Comparison of ENCODE assay signal across 1 cellular context in the genomic region with DNA sequence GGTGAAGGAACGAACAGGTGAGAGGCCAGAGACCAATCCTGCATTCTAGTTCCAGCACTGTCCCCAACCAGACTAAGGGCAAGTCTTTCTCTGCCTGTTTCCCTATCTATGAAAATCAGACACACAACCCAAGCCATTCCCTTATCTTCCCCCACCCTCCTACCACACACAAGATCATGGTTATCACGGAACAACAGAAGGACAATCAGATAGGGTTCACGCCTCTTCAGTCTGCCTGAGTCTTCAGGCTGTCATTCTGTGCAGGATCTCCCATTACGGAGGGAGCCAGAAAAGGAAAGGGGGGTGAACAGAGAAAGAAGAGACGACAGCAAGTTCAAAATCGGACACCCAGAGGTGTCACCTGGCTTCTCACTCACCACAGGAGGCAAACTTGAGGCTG.
TF ChIP-seq lines count a peak whose summit lies in the region.

No MANE protein-coding gene starts in this region.

TF ChIP-seq in K562, 482 proteins besides CTCF, POLR2A, EP300 and RAD21 (continued from another document and continues in another):
- TF ChIP-seq, protein P1, sequence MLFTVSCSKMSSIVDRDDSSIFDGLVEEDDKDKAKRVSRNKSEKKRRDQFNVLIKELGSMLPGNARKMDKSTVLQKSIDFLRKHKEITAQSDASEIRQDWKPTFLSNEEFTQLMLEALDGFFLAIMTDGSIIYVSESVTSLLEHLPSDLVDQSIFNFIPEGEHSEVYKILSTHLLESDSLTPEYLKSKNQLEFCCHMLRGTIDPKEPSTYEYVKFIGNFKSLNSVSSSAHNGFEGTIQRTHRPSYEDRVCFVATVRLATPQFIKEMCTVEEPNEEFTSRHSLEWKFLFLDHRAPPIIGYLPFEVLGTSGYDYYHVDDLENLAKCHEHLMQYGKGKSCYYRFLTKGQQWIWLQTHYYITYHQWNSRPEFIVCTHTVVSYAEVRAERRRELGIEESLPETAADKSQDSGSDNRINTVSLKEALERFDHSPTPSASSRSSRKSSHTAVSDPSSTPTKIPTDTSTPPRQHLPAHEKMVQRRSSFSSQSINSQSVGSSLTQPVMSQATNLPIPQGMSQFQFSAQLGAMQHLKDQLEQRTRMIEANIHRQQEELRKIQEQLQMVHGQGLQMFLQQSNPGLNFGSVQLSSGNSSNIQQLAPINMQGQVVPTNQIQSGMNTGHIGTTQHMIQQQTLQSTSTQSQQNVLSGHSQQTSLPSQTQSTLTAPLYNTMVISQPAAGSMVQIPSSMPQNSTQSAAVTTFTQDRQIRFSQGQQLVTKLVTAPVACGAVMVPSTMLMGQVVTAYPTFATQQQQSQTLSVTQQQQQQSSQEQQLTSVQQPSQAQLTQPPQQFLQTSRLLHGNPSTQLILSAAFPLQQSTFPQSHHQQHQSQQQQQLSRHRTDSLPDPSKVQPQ (CRISPR knock-in tag; IDR thresholded peaks at IDR 0.05; ENCODE audit: borderline replicate concordance): no peak
- TF ChIP-seq TBL1XR1 (IDR thresholded peaks at IDR 0.05; ENCODE audit: low read length in 2 of 2): peak in 1 of 2 experiments; percentile 84; a peak in 2 of 4 replicates
- TF ChIP-seq NFRKB (IDR thresholded peaks at IDR 0.05; ENCODE audit: low read depth): no peak
- TF ChIP-seq, protein P2, sequence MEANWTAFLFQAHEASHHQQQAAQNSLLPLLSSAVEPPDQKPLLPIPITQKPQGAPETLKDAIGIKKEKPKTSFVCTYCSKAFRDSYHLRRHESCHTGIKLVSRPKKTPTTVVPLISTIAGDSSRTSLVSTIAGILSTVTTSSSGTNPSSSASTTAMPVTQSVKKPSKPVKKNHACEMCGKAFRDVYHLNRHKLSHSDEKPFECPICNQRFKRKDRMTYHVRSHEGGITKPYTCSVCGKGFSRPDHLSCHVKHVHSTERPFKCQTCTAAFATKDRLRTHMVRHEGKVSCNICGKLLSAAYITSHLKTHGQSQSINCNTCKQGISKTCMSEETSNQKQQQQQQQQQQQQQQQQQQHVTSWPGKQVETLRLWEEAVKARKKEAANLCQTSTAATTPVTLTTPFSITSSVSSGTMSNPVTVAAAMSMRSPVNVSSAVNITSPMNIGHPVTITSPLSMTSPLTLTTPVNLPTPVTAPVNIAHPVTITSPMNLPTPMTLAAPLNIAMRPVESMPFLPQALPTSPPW (CRISPR knock-in tag; IDR thresholded peaks at IDR 0.05): peak; percentile 78; the same call in 1 of the 2 replicates
- TF ChIP-seq ZFPM2 (CRISPR knock-in tag; IDR thresholded peaks at IDR 0.05): no peak
- no peak for TF ChIP-seq FIP1L1 (IDR thresholded peaks at IDR 0.05; ENCODE audit: low read depth, low read length, poor library complexity, severe bottlenecking)
- no peak for TF ChIP-seq HDAC8 (tag; IDR thresholded peaks at IDR 0.05)
- peak; percentile 85 for TF ChIP-seq ZNF584 (CRISPR knock-in tag; IDR thresholded peaks at IDR 0.05; ENCODE audit: low read depth)
- TF ChIP-seq, protein P3, sequence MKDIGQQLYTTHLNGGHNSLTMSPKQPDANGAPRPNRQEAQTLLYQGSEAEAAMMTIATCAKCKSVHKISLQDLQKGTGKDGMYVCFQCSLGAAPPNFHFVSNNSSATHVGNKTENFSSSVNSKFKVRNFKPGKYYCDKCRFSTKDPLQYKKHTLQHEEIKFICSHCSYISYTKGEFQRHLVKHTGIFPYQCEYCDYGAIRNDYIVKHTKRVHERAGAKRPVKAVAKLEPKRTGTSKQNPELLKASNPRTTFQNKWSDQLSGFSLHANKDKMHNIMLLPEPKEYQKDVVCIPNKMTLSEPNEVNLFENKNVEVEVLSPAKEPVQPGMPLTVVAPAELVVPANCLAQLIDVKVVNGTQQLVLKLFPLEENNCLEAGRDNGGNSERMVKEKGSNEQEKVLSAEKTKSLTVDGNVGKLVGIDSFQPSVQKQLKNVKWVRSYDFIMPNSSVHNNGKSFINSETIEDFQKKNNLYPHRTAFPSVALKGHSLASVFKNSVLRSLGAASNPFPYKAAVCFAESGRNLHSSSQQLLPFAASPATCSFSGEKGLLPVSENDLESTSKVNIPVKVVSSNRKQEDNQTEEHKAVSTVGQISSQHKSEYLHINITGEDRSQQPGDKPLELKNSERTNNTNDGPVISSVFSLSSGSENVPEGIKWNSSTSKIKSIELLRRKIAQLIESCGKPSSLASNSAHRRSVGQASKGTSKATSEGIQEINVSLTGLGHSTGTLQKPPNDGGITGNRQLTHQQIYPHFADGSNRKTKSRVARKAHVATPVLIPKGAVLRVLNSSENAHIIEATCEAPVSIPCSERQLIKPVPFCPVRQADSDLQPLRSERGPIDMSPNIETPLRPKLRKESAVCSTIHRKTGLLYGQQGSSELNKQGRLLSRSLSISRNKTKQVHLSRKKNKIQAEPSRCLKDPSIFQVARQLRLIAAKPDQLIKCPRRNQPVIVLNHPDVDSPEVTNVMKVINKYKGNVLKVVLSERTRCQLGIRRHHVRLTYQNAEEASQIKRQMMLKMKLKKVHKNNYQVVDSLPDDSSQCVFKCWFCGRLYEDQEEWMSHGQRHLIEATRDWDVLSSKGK (CRISPR knock-in tag; IDR thresholded peaks at IDR 0.05): no peak
- TF ChIP-seq POLR2AphosphoS2 (IDR thresholded peaks at IDR 0.05; ENCODE audit: low read length): no peak
- TF ChIP-seq, protein P4, sequence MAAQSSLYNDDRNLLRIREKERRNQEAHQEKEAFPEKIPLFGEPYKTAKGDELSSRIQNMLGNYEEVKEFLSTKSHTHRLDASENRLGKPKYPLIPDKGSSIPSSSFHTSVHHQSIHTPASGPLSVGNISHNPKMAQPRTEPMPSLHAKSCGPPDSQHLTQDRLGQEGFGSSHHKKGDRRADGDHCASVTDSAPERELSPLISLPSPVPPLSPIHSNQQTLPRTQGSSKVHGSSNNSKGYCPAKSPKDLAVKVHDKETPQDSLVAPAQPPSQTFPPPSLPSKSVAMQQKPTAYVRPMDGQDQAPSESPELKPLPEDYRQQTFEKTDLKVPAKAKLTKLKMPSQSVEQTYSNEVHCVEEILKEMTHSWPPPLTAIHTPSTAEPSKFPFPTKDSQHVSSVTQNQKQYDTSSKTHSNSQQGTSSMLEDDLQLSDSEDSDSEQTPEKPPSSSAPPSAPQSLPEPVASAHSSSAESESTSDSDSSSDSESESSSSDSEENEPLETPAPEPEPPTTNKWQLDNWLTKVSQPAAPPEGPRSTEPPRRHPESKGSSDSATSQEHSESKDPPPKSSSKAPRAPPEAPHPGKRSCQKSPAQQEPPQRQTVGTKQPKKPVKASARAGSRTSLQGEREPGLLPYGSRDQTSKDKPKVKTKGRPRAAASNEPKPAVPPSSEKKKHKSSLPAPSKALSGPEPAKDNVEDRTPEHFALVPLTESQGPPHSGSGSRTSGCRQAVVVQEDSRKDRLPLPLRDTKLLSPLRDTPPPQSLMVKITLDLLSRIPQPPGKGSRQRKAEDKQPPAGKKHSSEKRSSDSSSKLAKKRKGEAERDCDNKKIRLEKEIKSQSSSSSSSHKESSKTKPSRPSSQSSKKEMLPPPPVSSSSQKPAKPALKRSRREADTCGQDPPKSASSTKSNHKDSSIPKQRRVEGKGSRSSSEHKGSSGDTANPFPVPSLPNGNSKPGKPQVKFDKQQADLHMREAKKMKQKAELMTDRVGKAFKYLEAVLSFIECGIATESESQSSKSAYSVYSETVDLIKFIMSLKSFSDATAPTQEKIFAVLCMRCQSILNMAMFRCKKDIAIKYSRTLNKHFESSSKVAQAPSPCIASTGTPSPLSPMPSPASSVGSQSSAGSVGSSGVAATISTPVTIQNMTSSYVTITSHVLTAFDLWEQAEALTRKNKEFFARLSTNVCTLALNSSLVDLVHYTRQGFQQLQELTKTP (IDR thresholded peaks at IDR 0.05; ENCODE audit: low read depth in 1 of 2, partially characterized antibody in 2 of 2): peak in 1 of 2 experiments; percentile 64
- TF ChIP-seq, protein P5, sequence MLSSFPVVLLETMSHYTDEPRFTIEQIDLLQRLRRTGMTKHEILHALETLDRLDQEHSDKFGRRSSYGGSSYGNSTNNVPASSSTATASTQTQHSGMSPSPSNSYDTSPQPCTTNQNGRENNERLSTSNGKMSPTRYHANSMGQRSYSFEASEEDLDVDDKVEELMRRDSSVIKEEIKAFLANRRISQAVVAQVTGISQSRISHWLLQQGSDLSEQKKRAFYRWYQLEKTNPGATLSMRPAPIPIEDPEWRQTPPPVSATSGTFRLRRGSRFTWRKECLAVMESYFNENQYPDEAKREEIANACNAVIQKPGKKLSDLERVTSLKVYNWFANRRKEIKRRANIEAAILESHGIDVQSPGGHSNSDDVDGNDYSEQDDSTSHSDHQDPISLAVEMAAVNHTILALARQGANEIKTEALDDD (IDR thresholded peaks at IDR 0.05): peak; percentile 46; the same call in 1 of the 2 replicates
- TF ChIP-seq, protein P6, sequence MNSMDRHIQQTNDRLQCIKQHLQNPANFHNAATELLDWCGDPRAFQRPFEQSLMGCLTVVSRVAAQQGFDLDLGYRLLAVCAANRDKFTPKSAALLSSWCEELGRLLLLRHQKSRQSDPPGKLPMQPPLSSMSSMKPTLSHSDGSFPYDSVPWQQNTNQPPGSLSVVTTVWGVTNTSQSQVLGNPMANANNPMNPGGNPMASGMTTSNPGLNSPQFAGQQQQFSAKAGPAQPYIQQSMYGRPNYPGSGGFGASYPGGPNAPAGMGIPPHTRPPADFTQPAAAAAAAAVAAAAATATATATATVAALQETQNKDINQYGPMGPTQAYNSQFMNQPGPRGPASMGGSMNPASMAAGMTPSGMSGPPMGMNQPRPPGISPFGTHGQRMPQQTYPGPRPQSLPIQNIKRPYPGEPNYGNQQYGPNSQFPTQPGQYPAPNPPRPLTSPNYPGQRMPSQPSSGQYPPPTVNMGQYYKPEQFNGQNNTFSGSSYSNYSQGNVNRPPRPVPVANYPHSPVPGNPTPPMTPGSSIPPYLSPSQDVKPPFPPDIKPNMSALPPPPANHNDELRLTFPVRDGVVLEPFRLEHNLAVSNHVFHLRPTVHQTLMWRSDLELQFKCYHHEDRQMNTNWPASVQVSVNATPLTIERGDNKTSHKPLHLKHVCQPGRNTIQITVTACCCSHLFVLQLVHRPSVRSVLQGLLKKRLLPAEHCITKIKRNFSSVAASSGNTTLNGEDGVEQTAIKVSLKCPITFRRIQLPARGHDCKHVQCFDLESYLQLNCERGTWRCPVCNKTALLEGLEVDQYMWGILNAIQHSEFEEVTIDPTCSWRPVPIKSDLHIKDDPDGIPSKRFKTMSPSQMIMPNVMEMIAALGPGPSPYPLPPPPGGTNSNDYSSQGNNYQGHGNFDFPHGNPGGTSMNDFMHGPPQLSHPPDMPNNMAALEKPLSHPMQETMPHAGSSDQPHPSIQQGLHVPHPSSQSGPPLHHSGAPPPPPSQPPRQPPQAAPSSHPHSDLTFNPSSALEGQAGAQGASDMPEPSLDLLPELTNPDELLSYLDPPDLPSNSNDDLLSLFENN (IDR thresholded peaks at IDR 0.05; ENCODE audit: low read depth in 2 of 2, low read length in 2 of 2): peak in 1 of 2 experiments; percentile 86; a peak in 2 of 4 replicates
- TF ChIP-seq TOE1 (IDR thresholded peaks at IDR 0.05; ENCODE audit: borderline replicate concordance): no peak
- TF ChIP-seq TOE1 (CRISPR knock-in tag; IDR thresholded peaks at IDR 0.05; ENCODE audit: borderline replicate concordance, low read depth): no peak
- no peak for TF ChIP-seq ZNF12 (CRISPR knock-in tag; IDR thresholded peaks at IDR 0.05)
- TF ChIP-seq NR2F6 (CRISPR knock-in tag; IDR thresholded peaks at IDR 0.05): no peak
- TF ChIP-seq, protein P7, sequence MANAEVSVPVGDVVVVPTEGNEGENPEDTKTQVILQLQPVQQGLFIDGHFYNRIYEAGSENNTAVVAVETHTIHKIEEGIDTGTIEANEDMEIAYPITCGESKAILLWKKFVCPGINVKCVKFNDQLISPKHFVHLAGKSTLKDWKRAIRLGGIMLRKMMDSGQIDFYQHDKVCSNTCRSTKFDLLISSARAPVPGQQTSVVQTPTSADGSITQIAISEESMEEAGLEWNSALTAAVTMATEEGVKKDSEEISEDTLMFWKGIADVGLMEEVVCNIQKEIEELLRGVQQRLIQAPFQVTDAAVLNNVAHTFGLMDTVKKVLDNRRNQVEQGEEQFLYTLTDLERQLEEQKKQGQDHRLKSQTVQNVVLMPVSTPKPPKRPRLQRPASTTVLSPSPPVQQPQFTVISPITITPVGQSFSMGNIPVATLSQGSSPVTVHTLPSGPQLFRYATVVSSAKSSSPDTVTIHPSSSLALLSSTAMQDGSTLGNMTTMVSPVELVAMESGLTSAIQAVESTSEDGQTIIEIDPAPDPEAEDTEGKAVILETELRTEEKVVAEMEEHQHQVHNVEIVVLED (CRISPR knock-in tag; IDR thresholded peaks at IDR 0.05): peak; percentile 41; the same call in 1 of the 2 replicates
- TF ChIP-seq, protein P8, sequence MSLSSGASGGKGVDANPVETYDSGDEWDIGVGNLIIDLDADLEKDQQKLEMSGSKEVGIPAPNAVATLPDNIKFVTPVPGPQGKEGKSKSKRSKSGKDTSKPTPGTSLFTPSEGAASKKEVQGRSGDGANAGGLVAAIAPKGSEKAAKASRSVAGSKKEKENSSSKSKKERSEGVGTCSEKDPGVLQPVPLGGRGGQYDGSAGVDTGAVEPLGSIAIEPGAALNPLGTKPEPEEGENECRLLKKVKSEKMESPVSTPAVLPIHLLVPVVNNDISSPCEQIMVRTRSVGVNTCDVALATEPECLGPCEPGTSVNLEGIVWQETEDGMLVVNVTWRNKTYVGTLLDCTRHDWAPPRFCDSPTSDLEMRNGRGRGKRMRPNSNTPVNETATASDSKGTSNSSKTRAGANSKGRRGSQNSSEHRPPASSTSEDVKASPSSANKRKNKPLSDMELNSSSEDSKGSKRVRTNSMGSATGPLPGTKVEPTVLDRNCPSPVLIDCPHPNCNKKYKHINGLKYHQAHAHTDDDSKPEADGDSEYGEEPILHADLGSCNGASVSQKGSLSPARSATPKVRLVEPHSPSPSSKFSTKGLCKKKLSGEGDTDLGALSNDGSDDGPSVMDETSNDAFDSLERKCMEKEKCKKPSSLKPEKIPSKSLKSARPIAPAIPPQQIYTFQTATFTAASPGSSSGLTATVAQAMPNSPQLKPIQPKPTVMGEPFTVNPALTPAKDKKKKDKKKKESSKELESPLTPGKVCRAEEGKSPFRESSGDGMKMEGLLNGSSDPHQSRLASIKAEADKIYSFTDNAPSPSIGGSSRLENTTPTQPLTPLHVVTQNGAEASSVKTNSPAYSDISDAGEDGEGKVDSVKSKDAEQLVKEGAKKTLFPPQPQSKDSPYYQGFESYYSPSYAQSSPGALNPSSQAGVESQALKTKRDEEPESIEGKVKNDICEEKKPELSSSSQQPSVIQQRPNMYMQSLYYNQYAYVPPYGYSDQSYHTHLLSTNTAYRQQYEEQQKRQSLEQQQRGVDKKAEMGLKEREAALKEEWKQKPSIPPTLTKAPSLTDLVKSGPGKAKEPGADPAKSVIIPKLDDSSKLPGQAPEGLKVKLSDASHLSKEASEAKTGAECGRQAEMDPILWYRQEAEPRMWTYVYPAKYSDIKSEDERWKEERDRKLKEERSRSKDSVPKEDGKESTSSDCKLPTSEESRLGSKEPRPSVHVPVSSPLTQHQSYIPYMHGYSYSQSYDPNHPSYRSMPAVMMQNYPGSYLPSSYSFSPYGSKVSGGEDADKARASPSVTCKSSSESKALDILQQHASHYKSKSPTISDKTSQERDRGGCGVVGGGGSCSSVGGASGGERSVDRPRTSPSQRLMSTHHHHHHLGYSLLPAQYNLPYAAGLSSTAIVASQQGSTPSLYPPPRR (CRISPR knock-in tag; IDR thresholded peaks at IDR 0.05; ENCODE audit: borderline replicate concordance): no peak
- peak; percentile 58; the same call in 1 of the 2 replicates for TF ChIP-seq MEF2D (tag; conservative IDR thresholded peaks at IDR 0.05; ENCODE audit: low read depth)
- TF ChIP-seq ESRRA (IDR thresholded peaks at IDR 0.05; ENCODE audit: borderline replicate concordance, low read depth): peak; percentile 76; the same call in 1 of the 2 replicates
- TF ChIP-seq TCF3 (CRISPR knock-in tag; IDR thresholded peaks at IDR 0.05): peak; percentile 90
- TF ChIP-seq, protein P9, sequence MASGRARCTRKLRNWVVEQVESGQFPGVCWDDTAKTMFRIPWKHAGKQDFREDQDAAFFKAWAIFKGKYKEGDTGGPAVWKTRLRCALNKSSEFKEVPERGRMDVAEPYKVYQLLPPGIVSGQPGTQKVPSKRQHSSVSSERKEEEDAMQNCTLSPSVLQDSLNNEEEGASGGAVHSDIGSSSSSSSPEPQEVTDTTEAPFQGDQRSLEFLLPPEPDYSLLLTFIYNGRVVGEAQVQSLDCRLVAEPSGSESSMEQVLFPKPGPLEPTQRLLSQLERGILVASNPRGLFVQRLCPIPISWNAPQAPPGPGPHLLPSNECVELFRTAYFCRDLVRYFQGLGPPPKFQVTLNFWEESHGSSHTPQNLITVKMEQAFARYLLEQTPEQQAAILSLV (tag; IDR thresholded peaks at IDR 0.05): no peak
- TF ChIP-seq ZNF766 (CRISPR knock-in tag; conservative IDR thresholded peaks at IDR 0.05): peak; percentile 89
- TF ChIP-seq DPF2 (IDR thresholded peaks at IDR 0.05): peak; percentile 92
